8 cellular contexts compared by ENCODE assay signal in genomic region chr1:28735961-28736449, GRCh38. TPM values are rescaled to one million over a fixed set of nuclear protein-coding genes. Genes with fewer than 3 reads are reported as not detected.
DNase-seq lines count a peak whose midpoint lies in the region; ATAC-seq and TF ChIP-seq lines count a peak whose summit lies in the region.

No MANE protein-coding gene starts in this region.

- H3K36me3 Mint-ChIP-seq in GM23338 (ENCODE audit: low read depth), result peaks cover 38% of the 10 kb centered on the region
- H3K36me3 Mint-ChIP-seq in activated B cell treated with CpG ODN at 0.5 μM for 24 hours (ENCODE audit: low read depth), result peaks cover 34% of the 10 kb centered on the region
- peaks cover 4% of the 10 kb centered on the region for H3K36me3 Mint-ChIP-seq in glutamatergic neuron (ENCODE audit: unreplicated experiment)

- ATAC-seq in GM23338 (no peak), activated B cell treated with CpG ODN at 0.5 μM for 24 hours (ENCODE audit: low read depth) (no peak), sciatic nerve (no peak)

- H3K4me3 Mint-ChIP-seq in GM23338 (peak overlapping the region; percentile 97), activated B cell treated with CpG ODN at 0.5 μM for 24 hours (peak overlapping the region; percentile 96), glutamatergic neuron (ENCODE audit: unreplicated experiment) (peak overlapping the region; percentile 81)

- no peaks in the 10 kb centered on the region for H3K9me2 ChIP-seq in GM23338 (ENCODE audit: insufficient read depth)

- no peak overlapping the region for H2AFZ ChIP-seq in GM23338

- H4K20me1 ChIP-seq in GM23338 (replicated peaks; ENCODE audit: insufficient read depth), result peaks cover 26% of the 10 kb centered on the region

- peaks cover 20% of the 10 kb centered on the region for H3K27me3 Mint-ChIP-seq in GM23338 (ENCODE audit: insufficient read depth, low read depth, poor library complexity)
- H3K27me3 Mint-ChIP-seq in activated B cell treated with CpG ODN at 0.5 μM for 24 hours, result no peaks in the 10 kb centered on the region
- peaks cover 5% of the 10 kb centered on the region for H3K27me3 Mint-ChIP-seq in glutamatergic neuron (ENCODE audit: unreplicated experiment)

- H3K27ac Mint-ChIP-seq in GM23338 (peak overlapping the region; percentile 99), activated B cell treated with CpG ODN at 0.5 μM for 24 hours (peak overlapping the region; percentile 91), glutamatergic neuron (ENCODE audit: unreplicated experiment) (peak overlapping the region; percentile 66)

- peaks cover 33% of the 10 kb centered on the region for H3K4me1 Mint-ChIP-seq in GM23338
- H3K4me1 Mint-ChIP-seq in activated B cell treated with CpG ODN at 0.5 μM for 24 hours, result peaks cover 28% of the 10 kb centered on the region
- peaks cover 16% of the 10 kb centered on the region for H3K4me1 Mint-ChIP-seq in glutamatergic neuron (ENCODE audit: low read depth, unreplicated experiment)

- peaks cover 28% of the 10 kb centered on the region for H3K4me1 ChIP-seq in GM23338 (ENCODE audit: insufficient read depth)

- intact Hi-C loops in activated B cell treated with CpG ODN at 0.5 μM for 24 hours (cut with micrococcal nuclease) (loop anchor here (1.0 to 5.0 kb wide), 10 partner anchors 67 to 964 kb away; partner anchors contain the start of genes PHACTR4, RNU11, SRSF4 and STX12), sciatic nerve (cut with DNase I) (no loop called here)

- peaks cover 12% of the 10 kb centered on the region; the same call in 1 of the 2 replicates for H3F3A ChIP-seq in GM23338 (replicated peaks; ENCODE audit: low read depth)

- peaks cover 42% of the 10 kb centered on the region for H3K79me2 ChIP-seq in GM23338 (replicated peaks; ENCODE audit: insufficient read depth)

- TF ChIP-seq CTCF in GM23338 (conservative IDR thresholded peaks at IDR 0.05; ENCODE audit: low read depth in 2 of 2) (no peak), activated B cell treated with CpG ODN at 0.5 μM for 24 hours (IDR thresholded peaks at IDR 0.05) (no peak), glutamatergic neuron (IDR thresholded peaks at IDR 0.05; ENCODE audit: partially characterized antibody, unreplicated experiment) (no peak), GM10266 (IDR thresholded peaks at IDR 0.05; ENCODE audit: control insufficient read depth, insufficient read depth, low read depth, missing control alignments) (no peak)

- H3K9me3 Mint-ChIP-seq in GM23338, result peaks cover 6% of the 10 kb centered on the region; the same call in 2 of the 3 replicates
- no peaks in the 10 kb centered on the region for H3K9me3 Mint-ChIP-seq in activated B cell treated with CpG ODN at 0.5 μM for 24 hours
- H3K9me3 Mint-ChIP-seq in glutamatergic neuron (ENCODE audit: unreplicated experiment), result peaks cover 5% of the 10 kb centered on the region

- H3K4me2 ChIP-seq in GM23338, result peak overlapping the region; percentile 74

- no peaks in the 10 kb centered on the region for H3K27me3 ChIP-seq in GM23338 (ENCODE audit: insufficient read depth)

- POLR2A ChIA-PET in activated B cell treated with CpG ODN at 0.5 μM for 24 hours (lab: Charles Lee), result interaction anchor here (0.5 to 5.1 kb wide), 34 partner anchors 8 to 648 kb away, joined by 3 to 132 read pairs (median 6); partner anchors contain the start of genes EYA3, GMEB1, MED18 and RCC1

- H3K4me3 ChIP-seq in GM23338, result peak overlapping the region; percentile 87
- H3K4me3 ChIP-seq in skin epidermis, result peak overlapping the region; percentile 66 to 97 (median 86)

- peak; percentile 49 for DNase-seq in GM23338 (ENCODE audit: low spot score)
- no peak for DNase-seq in activated B cell treated with CpG ODN at 0.5 μM for 24 hours
- no peak for DNase-seq in glutamatergic neuron
- DNase-seq in MV-4-11 (lab: John Stamatoyannopoulos, UW), result no peak
- no peak for DNase-seq in GM10266 (ENCODE audit: extremely low spot score)
- no peak for DNase-seq in NCI-H1436 (lab: John Stamatoyannopoulos, UW)
- DNase-seq in sciatic nerve (ENCODE audit: low spot score), result no peak

- H3K27ac ChIP-seq in GM23338 (ENCODE audit: low read depth) (peak overlapping the region; percentile 94), skin epidermis (peak overlapping the region; percentile 71 to 100 (median 97))

- CTCF ChIA-PET in activated B cell treated with CpG ODN at 0.5 μM for 24 hours (lab: Charles Lee), result interaction anchor here (0.6 to 2.1 kb wide), 17 partner anchors 9 to 446 kb away, joined by 3 to 19 read pairs (median 5); partner anchors contain the start of genes GMEB1, MED18, RCC1 and RNU11

- peaks cover 23% of the 10 kb centered on the region for H3K36me3 ChIP-seq in GM23338 (ENCODE audit: insufficient read depth)

TF ChIP-seq in GM23338, 12 proteins besides CTCF, POLR2A, EP300 and RAD21 (continues in another document):
- no peak for TF ChIP-seq REST (IDR thresholded peaks at IDR 0.05; ENCODE audit: unreplicated experiment)
- no peak for TF ChIP-seq NANOG (IDR thresholded peaks at IDR 0.05; ENCODE audit: borderline replicate concordance)
- no peak for TF ChIP-seq JUNB (IDR thresholded peaks at IDR 0.05; ENCODE audit: unreplicated experiment)
- no peak for TF ChIP-seq POLR2AphosphoS5 (IDR thresholded peaks at IDR 0.05; ENCODE audit: low read depth)
- no peak for TF ChIP-seq ZNF331 (CRISPR knock-in tag; IDR thresholded peaks at IDR 0.05; ENCODE audit: low read depth)
- TF ChIP-seq ETS1 (IDR thresholded peaks at IDR 0.05), result no peak
- TF ChIP-seq CREB1 (CRISPR knock-in tag; IDR thresholded peaks at IDR 0.05; ENCODE audit: low read depth), result no peak
- no peak for TF ChIP-seq EZH2 (IDR thresholded peaks at IDR 0.05; ENCODE audit: low read depth, unreplicated experiment)
- TF ChIP-seq EZH2phosphoT487 (IDR thresholded peaks at IDR 0.05; ENCODE audit: unreplicated experiment), result no peak

RNA-seq across cellular contexts. Expression of gene YTHDF2, which starts 0.7 kb away (rescaled TPM):
- total RNA-seq in GM23338 (2014; rRNA removed; shearing (Covaris generic)), result 150 and 169 TPM in 2 replicates
- polyA plus RNA-seq in GM23338 (2016; fragmentation: Nextera tagmentation; extraction: Ambion mirVana), result 123 and 130 TPM in 2 replicates
- total RNA-seq in activated B cell treated with CpG ODN at 0.5 μM for 24 hours (70.6 and 81.2 TPM in 2 replicates), glutamatergic neuron (ENCODE audit: unreplicated experiment) (130 TPM), sciatic nerve (51.8 TPM)
